In genomic region chr20:324177-325042, GRCh38 we compare ENCODE assay signal across 8 cellular contexts. TPM values are rescaled to one million over a fixed set of nuclear protein-coding genes. Genes with fewer than 3 reads are reported as not detected.
A peak's percentile ranks its signal among the peaks of the same experiment; 100 is the strongest.
DNase-seq lines count a peak whose midpoint lies in the region; ATAC-seq and TF ChIP-seq lines count a peak whose summit lies in the region.

No MANE protein-coding gene starts in this region.

- H3K9ac ChIP-seq in SK-N-SH: peak overlapping the region; percentile 92

- H3K27me3 ChIP-seq in SK-N-SH (ENCODE audit: insufficient read depth): no peaks in the 10 kb centered on the region
- H3K27me3 ChIP-seq in ovary: no peaks in the 10 kb centered on the region
- no peaks in the 10 kb centered on the region for H3K27me3 ChIP-seq in thymus (ENCODE audit: control insufficient read depth, insufficient read depth)

- H4K20me1 ChIP-seq in SK-N-SH (ENCODE audit: insufficient read depth): peaks cover 22% of the 10 kb centered on the region

- H3K79me2 ChIP-seq in SK-N-SH (ENCODE audit: insufficient read depth): peaks cover 35% of the 10 kb centered on the region

- H3K4me2 ChIP-seq in SK-N-SH: peak overlapping the region; percentile 99

- peaks cover 27% of the 10 kb centered on the region for H3K36me3 Mint-ChIP-seq in HFFc6 (ENCODE audit: low read depth)
- peaks cover 0 to 6% of the 10 kb centered on the region in 2 donors for H3K36me3 Mint-ChIP-seq in activated naive CD4-positive, alpha-beta T cell treated with anti-CD3 and anti-CD28 coated beads, Interleukin-2, amount 50 U/mL, for 72 hours

- TF ChIP-seq POLR2A in GM10847 (IDR thresholded peaks at IDR 0.05; ENCODE audit: extremely low read depth, insufficient read length): peak; percentile 40
- TF ChIP-seq POLR2A in NB4 (IDR thresholded peaks at IDR 0.05; ENCODE audit: extremely low read depth, insufficient read length): peak; percentile 72
- TF ChIP-seq POLR2A in ovary (IDR thresholded peaks at IDR 0.05): peak; percentile 57

- no peak; the same call in 1 of the 2 replicates for TF ChIP-seq RAD21 in SK-N-SH (IDR thresholded peaks at IDR 0.05; ENCODE audit: low read length)

- H3K4me1 ChIP-seq in SK-N-SH (ENCODE audit: control insufficient read depth in 1 of 2, insufficient read depth in 2 of 2, low read depth in 1 of 2, low read length in 1 of 2) (peaks cover 19 to 20% of the 10 kb centered on the region in 2 experiments; a peak in 2 of 4 replicates), ovary (ENCODE audit: insufficient read depth) (peaks cover 5% of the 10 kb centered on the region), thymus (ENCODE audit: control insufficient read depth, insufficient read depth, low read length) (peaks cover 7% of the 10 kb centered on the region)

- H3K4me3 Mint-ChIP-seq in HFFc6: peak overlapping the region; percentile 94

- peak overlapping the region; percentile 95 to 97 for H3K27ac ChIP-seq in SK-N-SH (ENCODE audit: low read depth in 2 of 2, low read length in 1 of 2)
- H3K27ac ChIP-seq in ovary: peak overlapping the region; percentile 23 to 97
- peak overlapping the region; percentile 96 for H3K27ac ChIP-seq in thymus (ENCODE audit: low read depth)

- ATAC-seq in activated naive CD4-positive, alpha-beta T cell treated with anti-CD3 and anti-CD28 coated beads, Interleukin-2, amount 50 U/mL, for 72 hours: peak; percentile 49 to 66
- peak; percentile 79 for ATAC-seq in Right ventricle myocardium inferior

- POLR2A ChIA-PET in SK-N-SH (lab: Yijun Ruan, JAX): interaction anchor here (1.3 to 3.7 kb wide), 5 partner anchors 12 to 56 kb away, joined by 4 to 36 read pairs (median 23); partner anchors contain the start of genes NRSN2, TRIB3 and ZCCHC3

- peak; percentile 71 for DNase-seq in HFFc6
- DNase-seq in NB4 (ENCODE audit: low read depth): peak; percentile 97
- peak; percentile 91 for DNase-seq in SK-N-SH
- DNase-seq in activated naive CD4-positive, alpha-beta T cell treated with anti-CD3 and anti-CD28 coated beads, Interleukin-2, amount 50 U/mL, for 72 hours (ENCODE audit: low spot score in 2 of 2): peak; percentile 85 to 94
- DNase-seq in Right ventricle myocardium inferior (ENCODE audit: missing footprints): peak; percentile 94
- peak; percentile 87 to 94 (median 92) for DNase-seq in ovary

- peaks cover 27% of the 10 kb centered on the region for H3F3A ChIP-seq in SK-N-SH (replicated peaks; ENCODE audit: insufficient read depth)

- WGBS in SK-N-SH (ENCODE audit: low lambda C conversion rate): under 1% methylated on average over 33 of the region's 68 CpGs
- 0 to 1% (median 1%) methylated on average over 32 to 68 of the region's 68 CpGs for WGBS in ovary, 3 donors
- WGBS in thymus: under 1% methylated on average over 68 of the region's 68 CpGs

- H3K9me2 ChIP-seq in SK-N-SH: no peaks in the 10 kb centered on the region

- H2AFZ ChIP-seq in SK-N-SH (ENCODE audit: low read depth): peak overlapping the region; percentile 93

- peaks cover 3% of the 10 kb centered on the region for H3K27me3 Mint-ChIP-seq in HFFc6 (ENCODE audit: insufficient read depth)

- H3K36me3 ChIP-seq in SK-N-SH (replicated peaks in 1 of 2; ENCODE audit: control insufficient read depth in 1 of 2, insufficient read depth in 2 of 2, low read length in 1 of 2) (peaks cover 9 to 18% of the 10 kb centered on the region in 2 experiments), ovary (no peaks in the 10 kb centered on the region), thymus (ENCODE audit: control insufficient read depth, insufficient read depth) (no peaks in the 10 kb centered on the region)

- H3K4me3 ChIP-seq in NB4 (ENCODE audit: low read depth, low read length) (peak overlapping the region; percentile 85), SK-N-SH (ENCODE audit: low read depth in 2 of 2, low read length in 1 of 2) (peak overlapping the region; percentile 93 to 96), ovary (peak overlapping the region; percentile 69), thymus (ENCODE audit: low read length) (peak overlapping the region; percentile 78)

- CTCF ChIA-PET in SK-N-SH (lab: Yijun Ruan, JAX): interaction anchor here (0.9 to 4.3 kb wide), 10 partner anchors 13 to 238 kb away, joined by 3 to 21 read pairs (median 4); partner anchors contain the start of genes TRIB3 and ZCCHC3

- H3K4me1 Mint-ChIP-seq in HFFc6 (ENCODE audit: low read depth): peaks cover 30% of the 10 kb centered on the region

- no peaks in the 10 kb centered on the region for H3K9me3 Mint-ChIP-seq in HFFc6
- H3K9me3 Mint-ChIP-seq in activated naive CD4-positive, alpha-beta T cell treated with anti-CD3 and anti-CD28 coated beads, Interleukin-2, amount 50 U/mL, for 72 hours: no peaks in the 10 kb centered on the region

- H3K27ac Mint-ChIP-seq in HFFc6: peak overlapping the region; percentile 94
- H3K27ac Mint-ChIP-seq in activated naive CD4-positive, alpha-beta T cell treated with anti-CD3 and anti-CD28 coated beads, Interleukin-2, amount 50 U/mL, for 72 hours: peak overlapping the region; percentile 75 to 88

- 0 out of 4 replicates have a peak, but pooled peaks of 1 of the 2 experiments have one; percentile 17 for TF ChIP-seq EP300 in SK-N-SH (IDR thresholded peaks at IDR 0.05; ENCODE audit: borderline replicate concordance in 1 of 2, low read depth in 1 of 2, low read length in 1 of 2)
- no peak for TF ChIP-seq EP300 in ovary (IDR thresholded peaks at IDR 0.05)

- H3K9me3 ChIP-seq in SK-N-SH (no peaks in the 10 kb centered on the region), ovary (no peaks in the 10 kb centered on the region), thymus (ENCODE audit: control insufficient read depth) (no peaks in the 10 kb centered on the region)

- TF ChIP-seq CTCF in HFFc6 (IDR thresholded peaks at IDR 0.05) (peak; percentile 66), NB4 (IDR thresholded peaks at IDR 0.05; ENCODE audit: low read depth, low read length) (peak; percentile 38), SK-N-SH (IDR thresholded peaks at IDR 0.05) (peak; percentile 46), ovary (IDR thresholded peaks at IDR 0.05) (peak in 2 of 3 donors; percentile 20 to 31)

- intact Hi-C loops in Right ventricle myocardium inferior (cut with DNase I): loop anchor here (1.0 to 5.0 kb wide), 2 partner anchors 27 to 47 kb away; partner anchors contain the start of gene ZCCHC3
- intact Hi-C loops in ovary (cut with DNase I): loop anchor here in 2 of 4 donors (1.0 to 10.0 kb wide), 2 partner anchors 27 to 1060 kb away; partner anchors contain the start of gene ZCCHC3 (in 1 of the 2)

TF ChIP-seq in SK-N-SH, 30 proteins besides CTCF, POLR2A, EP300 and RAD21 (continues in another document):
- 0 out of 2 replicates have a peak, but pooled peaks have one; percentile 18 for TF ChIP-seq TCF12 (IDR thresholded peaks at IDR 0.05)
- TF ChIP-seq FOSL2 (IDR thresholded peaks at IDR 0.05; ENCODE audit: borderline replicate concordance, low read depth): no peak
- no peak for TF ChIP-seq MEF2A (IDR thresholded peaks at IDR 0.05; ENCODE audit: borderline replicate concordance, low read depth)

RNA-seq across cellular contexts. Expression of gene SOX12, which starts 0.9 kb away (rescaled TPM):
- total RNA-seq in HFFc6 (2021; fragmentation: NEBNext Ultra II Directional; extraction: Animal tissue kit (Norgen Biotek cat#: 25700)): 10 to 100 TPM; 24.5 to 26.3 (median 25.0) TPM
- 7.0 and 11.3 TPM in 2 replicates for polyA plus RNA-seq in SK-N-SH (2012; rRNA removed)
- 7.9 and 10.8 TPM in 2 replicates for polyA plus RNA-seq in SK-N-SH (2012; cell fraction: cytosol; rRNA removed)
- polyA plus RNA-seq in SK-N-SH (2012; cell fraction: nucleus; rRNA removed): 44.6 and 55.2 TPM in 2 replicates
- 10 to 100 TPM in 1 of 2 donors, 1 to 10 TPM in 1; 4.9 to 11.8 TPM for total RNA-seq in activated naive CD4-positive, alpha-beta T cell treated with anti-CD3 and anti-CD28 coated beads, Interleukin-2, amount 50 U/mL, for 72 hours
- total RNA-seq in Right ventricle myocardium inferior: 16.5 TPM
- 10 to 100 TPM in 5 of 7 donors, 1 to 10 TPM in 2; 4.8 to 34.1 (median 25.7) TPM for total RNA-seq in ovary
- 1 to 10 TPM; 4.1 to 8.7 TPM for polyA plus RNA-seq in ovary
- polyA plus RNA-seq in thymus: 4.7 TPM

RNA-seq across cellular contexts. Expression of gene NRSN2, which starts 22.5 kb away (rescaled TPM):
- total RNA-seq in HFFc6 (2021; fragmentation: NEBNext Ultra II Directional; extraction: Animal tissue kit (Norgen Biotek cat#: 25700)): 10 to 100 TPM; 61.1 to 76.6 (median 65.4) TPM
- polyA plus RNA-seq in SK-N-SH (2012; rRNA removed): 88.6 and 146 TPM in 2 replicates
- polyA plus RNA-seq in SK-N-SH (2012; cell fraction: cytosol; rRNA removed): 54.7 and 100 TPM in 2 replicates
- 63.6 and 88.9 TPM in 2 replicates for polyA plus RNA-seq in SK-N-SH (2012; cell fraction: nucleus; rRNA removed)
- total RNA-seq in activated naive CD4-positive, alpha-beta T cell treated with anti-CD3 and anti-CD28 coated beads, Interleukin-2, amount 50 U/mL, for 72 hours: 1 to 10 TPM; 4.2 to 8.5 TPM
- total RNA-seq in Right ventricle myocardium inferior: 19.8 TPM
- 10 to 100 TPM; 20.5 to 77.9 (median 43.8) TPM for total RNA-seq in ovary
- 10 to 100 TPM; 32.4 to 36.7 TPM for polyA plus RNA-seq in ovary
- 16.7 TPM for polyA plus RNA-seq in thymus

RNA-seq across cellular contexts. Expression of gene ZCCHC3, which starts 27.0 kb away (rescaled TPM):
- 10 to 100 TPM; 10.9 to 11.7 (median 11.4) TPM for total RNA-seq in HFFc6 (2021; fragmentation: NEBNext Ultra II Directional; extraction: Animal tissue kit (Norgen Biotek cat#: 25700))
- polyA plus RNA-seq in SK-N-SH (2012; rRNA removed) (9.0 and 9.5 TPM in 2 replicates), ovary (10 to 100 TPM; 16.8 to 23.2 TPM), thymus (21.8 TPM)
- polyA plus RNA-seq in SK-N-SH (2012; cell fraction: cytosol; rRNA removed): 8.7 and 10.1 TPM in 2 replicates
- 9.4 and 10.3 TPM in 2 replicates for polyA plus RNA-seq in SK-N-SH (2012; cell fraction: nucleus; rRNA removed)
- total RNA-seq in activated naive CD4-positive, alpha-beta T cell treated with anti-CD3 and anti-CD28 coated beads, Interleukin-2, amount 50 U/mL, for 72 hours: 10 to 100 TPM; 15.4 to 17.0 TPM
- total RNA-seq in Right ventricle myocardium inferior (11.0 TPM), ovary (10 to 100 TPM; 13.6 to 28.1 (median 23.1) TPM)

RNA-seq across cellular contexts. Expression of gene C20orf96, which starts 33.9 kb away (rescaled TPM):
- total RNA-seq in HFFc6 (2021; fragmentation: NEBNext Ultra II Directional; extraction: Animal tissue kit (Norgen Biotek cat#: 25700)): 1 to 10 TPM; 2.9 to 3.5 (median 3.2) TPM
- polyA plus RNA-seq in SK-N-SH (2012; rRNA removed): 16.6 and 19.4 TPM in 2 replicates
- 11.7 and 12.4 TPM in 2 replicates for polyA plus RNA-seq in SK-N-SH (2012; cell fraction: cytosol; rRNA removed)
- 39.5 and 59.8 TPM in 2 replicates for polyA plus RNA-seq in SK-N-SH (2012; cell fraction: nucleus; rRNA removed)
- total RNA-seq in activated naive CD4-positive, alpha-beta T cell treated with anti-CD3 and anti-CD28 coated beads, Interleukin-2, amount 50 U/mL, for 72 hours: 10 to 100 TPM; 10.1 to 10.3 TPM
- 5.4 TPM for total RNA-seq in Right ventricle myocardium inferior
- 10 to 100 TPM in 6 of 7 donors, 1 to 10 TPM in 1; 6.6 to 17.5 (median 11.7) TPM for total RNA-seq in ovary
- 10 to 100 TPM; 11.7 to 14.7 TPM for polyA plus RNA-seq in ovary
- 4.3 TPM for polyA plus RNA-seq in thymus

RNA-seq across cellular contexts. Expression of gene TRIB3, which starts 56.1 kb away (rescaled TPM):
- 10 to 100 TPM in 3 of 6 experiments, 1 to 10 TPM in 3; 8.4 to 11.8 (median 10.1) TPM for total RNA-seq in HFFc6 (2021; fragmentation: NEBNext Ultra II Directional; extraction: Animal tissue kit (Norgen Biotek cat#: 25700))
- 13.2 and 16.6 TPM in 2 replicates for polyA plus RNA-seq in SK-N-SH (2012; rRNA removed)
- 7.2 and 12.0 TPM in 2 replicates for polyA plus RNA-seq in SK-N-SH (2012; cell fraction: cytosol; rRNA removed)
- polyA plus RNA-seq in SK-N-SH (2012; cell fraction: nucleus; rRNA removed): 14.4 and 14.8 TPM in 2 replicates
- total RNA-seq in activated naive CD4-positive, alpha-beta T cell treated with anti-CD3 and anti-CD28 coated beads, Interleukin-2, amount 50 U/mL, for 72 hours: 10 to 100 TPM; 31.3 to 39.4 TPM
- 0.65 TPM for total RNA-seq in Right ventricle myocardium inferior
- 10 to 100 TPM in 1 of 7 donors, 1 to 10 TPM in 6; 1.5 to 55.1 (median 4.9) TPM for total RNA-seq in ovary
- 1 to 10 TPM; 2.3 to 2.7 TPM for polyA plus RNA-seq in ovary
- 10.1 TPM for polyA plus RNA-seq in thymus

Comparison
In these comparisons a context has a peak if more than half of its experiments do, and no peak if none do; other contexts are left out.
1. Peak in every context shown above with its lines: DNase-seq, ATAC-seq, H3K4me3 ChIP-seq and H3K27ac ChIP-seq.